Comparison of ENCODE assay signal across 28 cellular contexts in the genomic region with DNA sequence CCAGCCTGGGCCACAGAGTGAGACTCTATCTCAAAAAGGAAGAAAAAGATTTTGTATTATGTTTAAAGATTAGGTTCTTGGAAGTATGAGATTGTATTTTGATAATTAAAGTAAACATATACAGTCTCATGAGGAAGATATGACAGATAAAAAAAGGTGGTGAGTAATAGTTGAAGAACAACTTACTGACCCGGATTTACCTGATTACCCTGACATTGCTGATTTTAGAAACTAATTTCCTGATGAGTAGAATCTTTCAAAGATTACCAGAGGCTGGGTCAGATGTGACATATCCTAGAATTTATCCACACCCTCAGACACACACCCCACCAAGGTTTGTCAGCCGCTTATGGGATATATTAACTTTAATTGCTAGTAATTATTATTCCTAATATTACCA.
"Had no signal": no experiment of that assay in that cellular context is flagged by ENCODE, and none has a peak within 500 bp of the region (broad histone marks: within the 10 kb centered on the region; RNA-seq: fewer than 3 reads in every experiment).

No MANE protein-coding gene starts in this region.

- H3K36me3 Mint-ChIP-seq: immature natural killer cell, mesothelial cell of epicardium, natural killer cell, neural progenitor cell had no signal

- H3K4me3 ChIP-seq: left lung, lung, neural progenitor cell, ovary, right atrium auricular region, right lobe of liver, skin epidermis, stomach, suprapubic skin, thoracic aorta, tibial artery, uterus had no signal

- H3K27me3 ChIP-seq: left lung, neural progenitor cell, ovary, right atrium auricular region, right lobe of liver, stomach, suprapubic skin, tibial artery, uterus had no signal

- H3K4me2 ChIP-seq: neural progenitor cell had no signal

- H3K9me3 Mint-ChIP-seq: immature natural killer cell, natural killer cell had no signal

- DNase-seq: hypothalamus; immature natural killer cell; kidney; left colon; left lung; mesendoderm; naive B cell; natural killer cell; nephron progenitor cell; ovary; right lobe of liver; stimulated activated CD4-positive, alpha-beta T cell treated with anti-CD3 and anti-CD28 coated beads, Interleukin-12 subunit alpha, Interleukin-12 subunit beta, amount 100 ng/mL, for 4 hours; stimulated activated CD4-positive, alpha-beta T cell treated with anti-CD3 and anti-CD28 coated beads, Interleukin-15, amount 100 ng/mL, for 24 hours; stimulated activated CD4-positive, alpha-beta T cell treated with anti-CD3 and anti-CD28 coated beads, Interleukin-2, amount 100 ng/mL, for 24 hours; stimulated activated CD4-positive, alpha-beta T cell treated with anti-CD3 and anti-CD28 coated beads, Interleukin-4, amount 100 ng/mL, for 1 hour; stimulated activated naive B cell treated with anti-CD40 and anti-IgM and Interleukin-4, amounts not matched to agents 10 μg/mL and 1 μg/mL and 100 μg/mL, for 72 hours; stimulated activated naive CD8-positive, alpha-beta T cell treated with anti-CD3 and anti-CD28 coated beads, Interleukin-15, Interleukin-2, amounts not matched to agents 100 U/mL and 50 U/mL, for 24 hours; stomach; tibial artery; uterus had no signal

- H3K9me3 ChIP-seq: left lung, ovary, right atrium auricular region, right lobe of liver, stomach, suprapubic skin, thoracic aorta, tibial artery, uterus had no signal

- H3K4me1 Mint-ChIP-seq: immature natural killer cell, mesothelial cell of epicardium, nephron progenitor cell had no signal

- H3K4me3 Mint-ChIP-seq: immature natural killer cell; mesothelial cell of epicardium; naive B cell; natural killer cell; nephron progenitor cell; neural progenitor cell; stimulated activated naive B cell treated with anti-CD40 and anti-IgM and Interleukin-4, amounts not matched to agents 10 μg/mL and 1 μg/mL and 100 μg/mL, for 72 hours had no signal

- H3K27me3 Mint-ChIP-seq: naive B cell; progenitor cell of endocrine pancreas; stimulated activated naive B cell treated with anti-CD40 and anti-IgM and Interleukin-4, amounts not matched to agents 10 μg/mL and 1 μg/mL and 100 μg/mL, for 72 hours had no signal

- ATAC-seq: left colon; left lung; natural killer cell; right lobe of liver; stimulated activated naive B cell treated with anti-CD40 and anti-IgM and Interleukin-4, amounts not matched to agents 10 μg/mL and 1 μg/mL and 100 μg/mL, for 72 hours; stimulated activated naive CD8-positive, alpha-beta T cell treated with anti-CD3 and anti-CD28 coated beads, Interleukin-15, Interleukin-2, amounts not matched to agents 100 U/mL and 50 U/mL, for 24 hours had no signal

- H3K36me3 ChIP-seq: left lung, neural progenitor cell, ovary, right atrium auricular region, right lobe of liver, stomach, suprapubic skin, thoracic aorta, tibial artery, uterus had no signal

- FAIRE-seq: kidney had no signal

- H2AFZ ChIP-seq: neural progenitor cell had no signal

- H3K9ac ChIP-seq: neural progenitor cell had no signal

- H3K27ac Mint-ChIP-seq: immature natural killer cell; mesothelial cell of epicardium; natural killer cell; nephron progenitor cell; neural progenitor cell; progenitor cell of endocrine pancreas; stimulated activated naive B cell treated with anti-CD40 and anti-IgM and Interleukin-4, amounts not matched to agents 10 μg/mL and 1 μg/mL and 100 μg/mL, for 72 hours had no signal

- H3K27ac ChIP-seq: left lung, neural progenitor cell, ovary, right atrium auricular region, right lobe of liver, skin epidermis, stomach, suprapubic skin, thoracic aorta, tibial artery, uterus had no signal

- H3K4me1 ChIP-seq: left lung, neural progenitor cell, right atrium auricular region, right lobe of liver, stomach, suprapubic skin, tibial artery, uterus had no signal
